In genomic region chr21:37758997-37759396, GRCh38 we compare ENCODE assay signal across 8 cellular contexts.
A peak's percentile ranks its signal among the peaks of the same experiment; 100 is the strongest.
DNase-seq lines count a peak whose midpoint lies in the region; ATAC-seq and TF ChIP-seq lines count a peak whose summit lies in the region.

No MANE protein-coding gene starts in this region.

- H3K4me1 Mint-ChIP-seq in neural crest cell: no peaks in the 10 kb centered on the region

- TF ChIP-seq CTCF in GM12875 (IDR thresholded peaks at IDR 0.05; ENCODE audit: borderline replicate concordance, insufficient read depth, low read depth, low read length): peak; percentile 51; the same call in 1 of the 2 replicates
- peak; percentile 91 for TF ChIP-seq CTCF in brain microvascular endothelial cell (IDR thresholded peaks at IDR 0.05; ENCODE audit: low read depth, low read length, missing control alignments)
- peak; percentile 72 for TF ChIP-seq CTCF in neural crest cell (conservative IDR thresholded peaks at IDR 0.05)

- H3K27ac ChIP-seq in brain microvascular endothelial cell: no peak overlapping the region

- in situ Hi-C loops in ACHN (cut with HindIII; ENCODE audit: low pct_ligation_motif_present, low pct_unique_long_range_greater_than_20kb, low sequenced_read_pairs): no loop called here
- in situ Hi-C loops in brain microvascular endothelial cell (cut with HindIII; ENCODE audit: low pct_ligation_motif_present, low sequenced_read_pairs): loop anchor here (25.0 kb wide), 1 partner anchor 603 kb away; no protein-coding TSS in a partner anchor

- H3K27me3 ChIP-seq in brain microvascular endothelial cell (replicated peaks): peaks cover 9% of the 10 kb centered on the region

- H3K27me3 Mint-ChIP-seq in neural crest cell (ENCODE audit: low read depth): peaks cover 4% of the 10 kb centered on the region

- no peak overlapping the region for H3K27ac Mint-ChIP-seq in neural crest cell (ENCODE audit: unreplicated experiment)

- H3K4me3 Mint-ChIP-seq in neural crest cell: no peak overlapping the region

- no peaks in the 10 kb centered on the region for H3K9me3 Mint-ChIP-seq in neural crest cell

- no peaks in the 10 kb centered on the region for H3K36me3 ChIP-seq in brain microvascular endothelial cell (replicated peaks)

- DNase-seq in ACHN: peak; percentile 36
- peak; percentile 63 to 83 for DNase-seq in NCI-H524 (lab: John Stamatoyannopoulos, UW)
- peak; percentile 52 for DNase-seq in brain microvascular endothelial cell
- peak; percentile 52 for DNase-seq in neural crest cell (ENCODE audit: low read depth, low spot score)
- DNase-seq in GF-D8 (lab: John Stamatoyannopoulos, UW): no peak

- ATAC-seq in HG03460 (IDR thresholded peaks at IDR 0.05; ENCODE audit: unreplicated experiment): no peak
- no peak for ATAC-seq in HG02885 (IDR thresholded peaks at IDR 0.05; ENCODE audit: poor library complexity, unreplicated experiment)

- H3K36me3 Mint-ChIP-seq in neural crest cell (ENCODE audit: low read depth): peaks cover under 1% of the 10 kb centered on the region

- no peak overlapping the region for H3K4me3 ChIP-seq in GM12875 (ENCODE audit: low read depth, low read length)
- no peak overlapping the region for H3K4me3 ChIP-seq in brain microvascular endothelial cell (ENCODE audit: low read depth, low read length)
